23 cellular contexts compared by ENCODE assay signal in the genomic region with DNA sequence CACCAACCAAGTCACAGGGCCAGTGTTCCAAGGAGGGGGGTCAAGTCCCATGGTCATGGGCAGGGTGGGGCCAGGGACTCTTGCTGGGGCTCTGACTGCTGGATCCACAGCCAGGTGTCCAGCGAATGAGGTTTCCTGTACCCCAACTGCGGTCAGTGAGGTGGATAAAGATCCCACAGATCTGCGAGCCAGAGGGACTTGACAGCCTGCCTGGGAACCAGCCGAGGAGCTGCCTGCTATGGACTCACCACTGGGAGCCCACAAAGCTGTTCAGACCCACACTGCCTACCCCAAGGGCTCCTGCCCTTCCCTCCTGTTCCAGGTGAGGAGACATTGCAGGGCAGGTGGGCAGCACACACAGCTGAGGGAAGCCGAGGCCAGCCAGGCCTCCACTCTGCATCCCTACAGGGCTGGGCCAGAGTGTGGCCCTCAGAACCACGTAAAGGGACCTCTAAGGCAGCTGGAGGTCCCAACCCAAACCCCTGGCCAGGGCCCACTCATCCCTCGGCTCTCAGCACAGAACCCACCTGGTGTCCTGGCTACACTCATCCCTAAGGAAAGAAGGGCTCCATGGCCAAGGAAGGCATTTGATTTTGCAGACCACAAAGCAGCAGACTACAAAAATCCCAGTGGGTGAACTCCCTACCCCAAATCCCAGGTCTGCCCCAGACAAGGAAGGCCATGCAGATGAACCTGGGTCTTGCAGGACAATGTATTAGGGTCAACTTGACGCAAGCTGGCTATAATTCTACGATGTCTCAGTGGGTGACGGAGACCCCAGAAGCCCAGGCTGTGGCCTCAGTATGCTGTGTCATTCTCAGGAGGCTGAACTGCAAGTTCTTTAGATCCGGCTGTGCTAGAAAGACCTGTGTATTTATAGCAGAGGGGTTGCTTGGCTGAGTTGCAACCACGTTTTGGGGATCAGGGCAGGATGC.
"Had no signal": no experiment of that assay in that cellular context is flagged by ENCODE, and none has a peak within 500 bp of the region (broad histone marks: within the 10 kb centered on the region; RNA-seq: fewer than 3 reads in every experiment).

No MANE protein-coding gene starts in this region.

- H3K9me3 ChIP-seq: gastroesophageal sphincter, mucosa of descending colon, right lobe of liver, thoracic aorta, upper lobe of left lung had no signal

- H3K36me3 ChIP-seq: gastroesophageal sphincter, right lobe of liver, thoracic aorta, upper lobe of left lung, WERI-Rb-1 had no signal

- H3K4me1 ChIP-seq: gastroesophageal sphincter, parathyroid adenoma had no signal

- H3K36me3 Mint-ChIP-seq: activated naive CD4-positive, alpha-beta T cell treated with anti-CD3 and anti-CD28 coated beads, Interleukin-2, amount 10 ng/mL, durations not matched to agents 7 days and 5 days had no signal

- H3K27me3 ChIP-seq: gastroesophageal sphincter, right lobe of liver, upper lobe of left lung had no signal

- H3K9me3 Mint-ChIP-seq: activated naive CD4-positive, alpha-beta T cell treated with anti-CD3 and anti-CD28 coated beads, Interleukin-2, amount 10 ng/mL, durations not matched to agents 7 days and 5 days; nephron progenitor cell; T-cell had no signal

- H3K27ac Mint-ChIP-seq: activated naive CD4-positive, alpha-beta T cell treated with anti-CD3 and anti-CD28 coated beads, Interleukin-2, amount 10 ng/mL, durations not matched to agents 7 days and 5 days; nephron progenitor cell; T-cell had no signal

- H3K4me3 Mint-ChIP-seq: activated naive CD4-positive, alpha-beta T cell treated with anti-CD3 and anti-CD28 coated beads, Interleukin-2, amount 10 ng/mL, durations not matched to agents 7 days and 5 days; nephron progenitor cell; T-cell had no signal

- H3K27me3 Mint-ChIP-seq: activated naive CD4-positive, alpha-beta T cell treated with anti-CD3 and anti-CD28 coated beads, Interleukin-2, amount 10 ng/mL, durations not matched to agents 7 days and 5 days; T-cell had no signal

- H3K27ac ChIP-seq: epithelial cell of prostate, gastroesophageal sphincter, parathyroid adenoma, right lobe of liver, thoracic aorta, upper lobe of left lung, WERI-Rb-1 had no signal

- DNase-seq: activated CD4-positive, alpha-beta T cell treated with anti-CD3 and anti-CD28 coated beads for 1 hour; activated CD4-positive, alpha-beta T cell treated with anti-CD3 and anti-CD28 coated beads, Interleukin-2, amount 50 U/mL, for 1 hour; activated effector memory CD4-positive, alpha-beta T cell treated with anti-CD3 and anti-CD28 coated beads, Interleukin-2, amount 50 U/mL, for 16 hours; activated naive CD4-positive, alpha-beta T cell treated with anti-CD3 and anti-CD28 coated beads, Interleukin-2, amount 10 ng/mL, durations not matched to agents 7 days and 5 days; activated T-cell treated with anti-CD3 and anti-CD28 coated beads for 4 hours; amygdala; dermis blood vessel endothelial cell; hypothalamus; mesenchymal stem cell; mucosa of descending colon; nephron progenitor cell; right lobe of liver; small intestine; stimulated activated CD4-positive, alpha-beta T cell treated with anti-CD3 and anti-CD28 coated beads, Interleukin-15, amount 100 ng/mL, for 24 hours; stimulated activated CD4-positive, alpha-beta T cell treated with anti-CD3 and anti-CD28 coated beads, Interleukin-2, amount 100 ng/mL, for 48 hours; stimulated activated naive CD4-positive, alpha-beta T cell; T-cell; upper lobe of left lung; WERI-Rb-1 had no signal

- ATAC-seq: gastroesophageal sphincter, mucosa of descending colon, right lobe of liver, T-cell had no signal

- H3K4me3 ChIP-seq: gastroesophageal sphincter, mucosa of descending colon, right lobe of liver, thoracic aorta, upper lobe of left lung had no signal

- H3K4me1 Mint-ChIP-seq: activated naive CD4-positive, alpha-beta T cell treated with anti-CD3 and anti-CD28 coated beads, Interleukin-2, amount 10 ng/mL, durations not matched to agents 7 days and 5 days had no signal
